1 cellular context compared by ENCODE assay signal in the genomic region with DNA sequence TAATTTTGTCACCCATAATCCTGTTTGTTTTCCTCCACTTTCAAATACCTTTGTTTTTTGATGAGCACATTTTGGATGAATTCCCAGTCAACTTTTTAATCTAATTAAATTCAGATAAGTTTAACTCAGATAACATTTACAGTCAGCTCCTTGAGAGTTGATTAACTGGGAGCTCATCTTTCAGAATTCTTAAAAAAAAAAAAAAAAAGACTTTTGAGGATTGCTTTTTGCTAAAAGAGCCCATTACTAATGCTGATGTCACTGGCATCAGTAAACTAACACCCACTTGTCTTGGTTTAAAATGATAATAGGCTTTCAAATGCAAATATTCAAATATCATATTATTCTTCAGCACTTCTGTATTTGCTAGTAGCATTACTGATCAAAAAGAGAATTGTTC.
TF ChIP-seq lines count a peak whose summit lies in the region.

No MANE protein-coding gene starts in this region.

TF ChIP-seq in SK-N-SH, 30 proteins besides CTCF, POLR2A, EP300 and RAD21 (continued from another document):
- TF ChIP-seq GATA2 (CRISPR knock-in tag; IDR thresholded peaks at IDR 0.05) (no peak), RXRA (IDR thresholded peaks at IDR 0.05; ENCODE audit: borderline replicate concordance, low read depth) (no peak), TAF1 (IDR thresholded peaks at IDR 0.05; ENCODE audit: borderline replicate concordance, low read depth, low read length) (no peak)
